9 cellular contexts compared by ENCODE assay signal in the genomic region with DNA sequence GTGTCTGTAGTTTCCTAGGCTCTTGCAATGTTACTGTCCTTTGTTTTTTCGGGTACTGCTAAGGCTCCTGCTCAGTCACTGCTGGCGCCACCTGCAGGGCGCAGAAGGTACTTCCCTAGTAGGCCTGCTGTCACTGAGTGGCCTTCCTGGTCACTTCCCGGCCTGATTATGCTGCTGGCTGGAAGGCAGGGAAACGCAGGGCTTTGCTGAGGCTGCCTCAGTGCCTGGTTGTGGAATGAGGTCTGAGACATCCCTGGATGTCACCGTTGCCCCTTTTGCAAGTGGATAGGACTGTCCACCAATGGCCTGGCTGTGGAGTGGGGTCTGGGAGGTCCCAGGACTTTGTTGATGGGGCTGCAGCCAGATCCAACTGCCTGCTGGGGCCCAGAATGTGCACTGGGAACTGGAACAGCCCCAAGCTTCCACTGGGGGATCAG. TPM values are rescaled to one million over a fixed set of nuclear protein-coding genes. Genes with fewer than 3 reads are reported as not detected.
A peak's percentile ranks its signal among the peaks of the same experiment; 100 is the strongest.
DNase-seq lines count a peak whose midpoint lies in the region; ATAC-seq and TF ChIP-seq lines count a peak whose summit lies in the region.
"Had no signal": no experiment of that assay in that cellular context is flagged by ENCODE, and none has a peak within 500 bp of the region (broad histone marks: within the 10 kb centered on the region; RNA-seq: fewer than 3 reads in every experiment).

No MANE protein-coding gene starts in this region.

- no peaks in the 10 kb centered on the region for H3K27me3 ChIP-seq in mammary epithelial cell (ENCODE audit: insufficient read depth, low read length)
- H3K27me3 ChIP-seq in liver (ENCODE audit: control insufficient read depth in 4 of 4, insufficient read depth in 4 of 4, low read length in 3 of 4) = no peaks in the 10 kb centered on the region

- H3K4me1 ChIP-seq in HEK293 (ENCODE audit: control insufficient read depth, insufficient read depth, low read length) = 0 out of 2 replicates have a peak, but pooled peaks cover 7% of the 10 kb centered on the region
- H3K4me1 ChIP-seq in mammary epithelial cell (ENCODE audit: insufficient read depth, low read length) = peaks cover 7% of the 10 kb centered on the region
- no peaks in the 10 kb centered on the region for H3K4me1 ChIP-seq in liver (ENCODE audit: control insufficient read depth in 4 of 4, insufficient read depth in 4 of 4, low read length in 3 of 4)

- H3K4me3 ChIP-seq in HEK293 (ENCODE audit: low read depth, low read length) (no peak overlapping the region), mammary epithelial cell (replicated peaks in 1 of 3; ENCODE audit: insufficient read depth in 1 of 3, low read depth in 2 of 3, low read length in 3 of 3) (no peak overlapping the region), liver (ENCODE audit: low read depth in 1 of 3, low read length in 3 of 3) (no peak overlapping the region)

- TF ChIP-seq CTCF in HEK293 (tag by site-specific recombination; IDR thresholded peaks at IDR 0.05) = peak; percentile 62; the same call in 1 of the 2 replicates
- TF ChIP-seq CTCF in mammary epithelial cell (conservative IDR thresholded peaks at IDR 0.05 in 1 of 2, IDR thresholded peaks at IDR 0.05 in 1 of 2; ENCODE audit: extremely low read depth in 1 of 2, insufficient read depth in 1 of 2, low read depth in 1 of 2, low read length in 2 of 2) = peak; percentile 90 to 98
- TF ChIP-seq CTCF in liver (IDR thresholded peaks at IDR 0.05; ENCODE audit: low read depth, low read length, missing input control) = peak; percentile 81

- dilution Hi-C loops in mammary epithelial cell (cut with HindIII; ENCODE audit: low sequenced_read_pairs) = no loop called here

- peak overlapping the region; percentile 61 for H2AFZ ChIP-seq in mammary epithelial cell (ENCODE audit: low read depth, low read length)

- WGBS in mammary epithelial cell (ENCODE audit: low coverage, missing lambda C conversion rate) = 32% methylated on average over 4 of the region's 6 CpGs
- WGBS in liver = 24% methylated on average over 6 of the region's 6 CpGs

- DNase-seq in NCI-H345 (lab: John Stamatoyannopoulos, UW) (peak; percentile 8), NCI-H345 treated with DMSO at 0.1 percent for 48 hours (lab: John Stamatoyannopoulos, UW; ENCODE audit: unreplicated experiment) (no peak), M059J (ENCODE audit: low read depth) (peak; percentile 67), T1000 (lab: John Stamatoyannopoulos, UW) (peak; percentile 48), mammary epithelial cell (peak; percentile 58)
- peak; percentile 70 for DNase-seq in stimulated activated naive CD8-positive, alpha-beta T cell treated with anti-CD3 and anti-CD28 coated beads, Interleukin-15, Interleukin-2, amounts not matched to agents 100 U/mL and 50 U/mL, for 24 hours

- BruUV-seq in mammary epithelial cell (replicated peaks; lab: Mats Ljungman, UMichigan) = no TSS peak

- H3K9ac ChIP-seq in mammary epithelial cell (ENCODE audit: insufficient read depth, low read length) = no peak overlapping the region
- no peak overlapping the region for H3K9ac ChIP-seq in liver (ENCODE audit: low read depth in 1 of 2, low read length in 2 of 2)

- peak; percentile 64 to 79 for TF ChIP-seq RAD21 in liver (IDR thresholded peaks at IDR 0.05)

- no peak overlapping the region for H3K27ac ChIP-seq in HEK293 (ENCODE audit: extremely low read depth, low read depth, low read length)
- H3K27ac ChIP-seq in mammary epithelial cell (ENCODE audit: insufficient read depth, low read depth, low read length) = no peak overlapping the region
- H3K27ac ChIP-seq in liver (ENCODE audit: low read depth in 1 of 2, low read length in 2 of 2) = no peak overlapping the region

- ATAC-seq in stimulated activated naive CD8-positive, alpha-beta T cell treated with anti-CD3 and anti-CD28 coated beads, Interleukin-15, Interleukin-2, amounts not matched to agents 100 U/mL and 50 U/mL, for 24 hours = peak; percentile 81

- H3K36me3 ChIP-seq in HEK293 (ENCODE audit: control insufficient read depth in 2 of 2, insufficient read depth in 1 of 2, low read length in 2 of 2) (no peaks in the 10 kb centered on the region), mammary epithelial cell (ENCODE audit: insufficient read depth, low read length) (no peaks in the 10 kb centered on the region), liver (ENCODE audit: control insufficient read depth in 4 of 4, insufficient read depth in 3 of 4, low read depth in 1 of 4, low read length in 3 of 4) (no peaks in the 10 kb centered on the region)

- no peaks in the 10 kb centered on the region for H3K79me2 ChIP-seq in mammary epithelial cell (ENCODE audit: insufficient read depth, low read length)

- H3K4me2 ChIP-seq in mammary epithelial cell (ENCODE audit: insufficient read depth, low read depth, low read length) = no peak overlapping the region

- in situ Hi-C loops in mammary epithelial cell (cut with MboI; ENCODE audit: low sequenced_read_pairs in 2 of 2) = loop anchor here (25.0 kb wide), 2 partner anchors 222 to 778 kb away; partner anchors contain the start of gene SCYGR5 (in 1 of the 2)

- POLR2A ChIA-PET in HEK293 (lab: Yijun Ruan, JAX) = no interaction called here

- intact Hi-C loops in mammary epithelial cell (cut with micrococcal nuclease) = loop anchor here (1.0 to 5.0 kb wide), 6 partner anchors 21 to 752 kb away; no protein-coding TSS in a partner anchor

- H3K9me3 ChIP-seq in HEK293 (ENCODE audit: control insufficient read depth, insufficient read depth, low read depth, low read length) (no peaks in the 10 kb centered on the region), mammary epithelial cell (replicated peaks; ENCODE audit: insufficient read depth, low read length) (no peaks in the 10 kb centered on the region), liver (ENCODE audit: control insufficient read depth in 4 of 4, low read length in 3 of 4) (no peaks in the 10 kb centered on the region)

- CTCF ChIA-PET in HEK293 (lab: Yijun Ruan, JAX) = interaction anchor here (0.7 to 1.9 kb wide), 4 partner anchors 12 to 765 kb away, joined by 3 to 5 read pairs (median 4); no protein-coding TSS in a partner anchor
- CTCF ChIA-PET in mammary epithelial cell (lab: Charles Lee; ENCODE audit: low non-redundant PET) = no interaction called here

- H4K20me1 ChIP-seq in mammary epithelial cell (ENCODE audit: insufficient read depth, low read length) = no peaks in the 10 kb centered on the region

TF ChIP-seq in HEK293, 187 proteins besides CTCF, POLR2A, EP300 and RAD21:
- TF ChIP-seq ZNF777 (tag by site-specific recombination; IDR thresholded peaks at IDR 0.05; ENCODE audit: borderline replicate concordance) (no peak), ZNF16 (tag by site-specific recombination; IDR thresholded peaks at IDR 0.05; ENCODE audit: low read depth) (no peak), ZBTB8A (tag by site-specific recombination; IDR thresholded peaks at IDR 0.05) (no peak), YY2 (tag by site-specific recombination; IDR thresholded peaks at IDR 0.05) (no peak), REPIN1 (tag by site-specific recombination; IDR thresholded peaks at IDR 0.05; ENCODE audit: low read depth) (no peak), SETDB1 (IDR thresholded peaks at IDR 0.05; ENCODE audit: insufficient read length, low read length) (no peak), ZSCAN30 (tag by site-specific recombination; IDR thresholded peaks at IDR 0.05) (no peak), ZNF169 (tag by site-specific recombination; IDR thresholded peaks at IDR 0.05) (no peak), ZNF677 (tag by site-specific recombination; IDR thresholded peaks at IDR 0.05) (no peak)
- TF ChIP-seq, protein P1, sequence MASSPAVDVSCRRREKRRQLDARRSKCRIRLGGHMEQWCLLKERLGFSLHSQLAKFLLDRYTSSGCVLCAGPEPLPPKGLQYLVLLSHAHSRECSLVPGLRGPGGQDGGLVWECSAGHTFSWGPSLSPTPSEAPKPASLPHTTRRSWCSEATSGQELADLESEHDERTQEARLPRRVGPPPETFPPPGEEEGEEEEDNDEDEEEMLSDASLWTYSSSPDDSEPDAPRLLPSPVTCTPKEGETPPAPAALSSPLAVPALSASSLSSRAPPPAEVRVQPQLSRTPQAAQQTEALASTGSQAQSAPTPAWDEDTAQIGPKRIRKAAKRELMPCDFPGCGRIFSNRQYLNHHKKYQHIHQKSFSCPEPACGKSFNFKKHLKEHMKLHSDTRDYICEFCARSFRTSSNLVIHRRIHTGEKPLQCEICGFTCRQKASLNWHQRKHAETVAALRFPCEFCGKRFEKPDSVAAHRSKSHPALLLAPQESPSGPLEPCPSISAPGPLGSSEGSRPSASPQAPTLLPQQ (tag by site-specific recombination; IDR thresholded peaks at IDR 0.05) = no peak

TF ChIP-seq in liver, 16 proteins besides CTCF, POLR2A, EP300 and RAD21 (continues in another document):
- TF ChIP-seq RXRA (IDR thresholded peaks at IDR 0.05) (no peak), ATF3 (IDR thresholded peaks at IDR 0.05) (no peak), YY1 (IDR thresholded peaks at IDR 0.05) (no peak)
- TF ChIP-seq, protein P2, sequence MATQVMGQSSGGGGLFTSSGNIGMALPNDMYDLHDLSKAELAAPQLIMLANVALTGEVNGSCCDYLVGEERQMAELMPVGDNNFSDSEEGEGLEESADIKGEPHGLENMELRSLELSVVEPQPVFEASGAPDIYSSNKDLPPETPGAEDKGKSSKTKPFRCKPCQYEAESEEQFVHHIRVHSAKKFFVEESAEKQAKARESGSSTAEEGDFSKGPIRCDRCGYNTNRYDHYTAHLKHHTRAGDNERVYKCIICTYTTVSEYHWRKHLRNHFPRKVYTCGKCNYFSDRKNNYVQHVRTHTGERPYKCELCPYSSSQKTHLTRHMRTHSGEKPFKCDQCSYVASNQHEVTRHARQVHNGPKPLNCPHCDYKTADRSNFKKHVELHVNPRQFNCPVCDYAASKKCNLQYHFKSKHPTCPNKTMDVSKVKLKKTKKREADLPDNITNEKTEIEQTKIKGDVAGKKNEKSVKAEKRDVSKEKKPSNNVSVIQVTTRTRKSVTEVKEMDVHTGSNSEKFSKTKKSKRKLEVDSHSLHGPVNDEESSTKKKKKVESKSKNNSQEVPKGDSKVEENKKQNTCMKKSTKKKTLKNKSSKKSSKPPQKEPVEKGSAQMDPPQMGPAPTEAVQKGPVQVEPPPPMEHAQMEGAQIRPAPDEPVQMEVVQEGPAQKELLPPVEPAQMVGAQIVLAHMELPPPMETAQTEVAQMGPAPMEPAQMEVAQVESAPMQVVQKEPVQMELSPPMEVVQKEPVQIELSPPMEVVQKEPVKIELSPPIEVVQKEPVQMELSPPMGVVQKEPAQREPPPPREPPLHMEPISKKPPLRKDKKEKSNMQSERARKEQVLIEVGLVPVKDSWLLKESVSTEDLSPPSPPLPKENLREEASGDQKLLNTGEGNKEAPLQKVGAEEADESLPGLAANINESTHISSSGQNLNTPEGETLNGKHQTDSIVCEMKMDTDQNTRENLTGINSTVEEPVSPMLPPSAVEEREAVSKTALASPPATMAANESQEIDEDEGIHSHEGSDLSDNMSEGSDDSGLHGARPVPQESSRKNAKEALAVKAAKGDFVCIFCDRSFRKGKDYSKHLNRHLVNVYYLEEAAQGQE (IDR thresholded peaks at IDR 0.05) = no peak

RNA-seq across cellular contexts. Expression of gene DAW1, which starts 13.1 kb away (rescaled TPM):
- total RNA-seq in M059J (2014; rRNA removed; shearing (Covaris generic)) = 0.30 TPM in 1 of 2 replicates, not detected in the other
- total RNA-seq in mammary epithelial cell = under 1 TPM in 1 of 2 donors, not detected in 1; under 0.01 TPM
- polyA plus RNA-seq in mammary epithelial cell = 0.14 TPM
- polyA minus RNA-seq in mammary epithelial cell = not detected
- total RNA-seq in liver = not detected
- not detected for polyA plus RNA-seq in liver
- total RNA-seq: mononuclear cell had no signal
